ENCODE assay signal across 20 cellular contexts in the genomic region with DNA sequence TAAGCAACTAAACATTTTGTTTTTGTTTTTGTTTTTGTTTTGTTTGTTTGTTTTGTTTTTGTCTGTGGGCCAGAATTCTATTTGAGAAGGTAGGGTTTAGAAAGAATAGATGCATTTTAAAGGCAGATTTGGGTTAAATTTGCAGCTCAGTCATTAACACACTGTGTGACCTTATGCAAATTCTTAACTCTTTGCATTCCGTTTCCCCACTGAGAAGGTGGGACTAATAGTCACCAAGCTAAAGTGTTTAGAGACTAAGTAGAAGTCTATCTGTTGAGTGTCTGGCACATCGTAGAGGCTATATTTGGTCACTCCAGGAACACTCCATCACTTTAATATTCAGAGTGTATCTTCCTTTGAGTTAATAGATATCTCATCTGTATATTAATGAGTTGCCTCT.
"Had no signal": no experiment of that assay in that cellular context is flagged by ENCODE, and none has a peak within 500 bp of the region (broad histone marks: within the 10 kb centered on the region; RNA-seq: fewer than 3 reads in every experiment).

No MANE protein-coding gene starts in this region.

- DNase-seq: esophagus squamous epithelium; foreskin fibroblast; glutamatergic neuron; left colon; left ventricle myocardium superior; mesenchymal stem cell; naive thymus-derived CD4-positive, alpha-beta T cell; nephron progenitor cell; posterior cingulate gyrus; stimulated activated CD4-positive, alpha-beta T cell treated with anti-CD3 and anti-CD28 coated beads, Interleukin-2, amount 100 ng/mL, for 24 hours; stimulated activated CD4-positive, alpha-beta T cell treated with anti-CD3 and anti-CD28 coated beads, Interleukin-4, amount 100 ng/mL, for 4 hours; stimulated activated naive B cell treated with anti-CD40 and anti-IgM and Interleukin-4, amounts not matched to agents 10 μg/mL and 1 μg/mL and 100 μg/mL, for 72 hours; stimulated activated naive CD8-positive, alpha-beta T cell treated with anti-CD3 and anti-CD28 coated beads, Interleukin-15, amount 100 ng/mL, for 72 hours; testis; transverse colon had no signal

- H3K27ac Mint-ChIP-seq: dendritic cell treated with granulocyte-macrophage colony-stimulating factor and Interleukin-4, amounts not matched to agents 40 ng/mL and 50 ng/mL, for 4 days; naive thymus-derived CD4-positive, alpha-beta T cell; nephron progenitor cell; stimulated activated naive B cell treated with anti-CD40 and anti-IgM and Interleukin-4, amounts not matched to agents 10 μg/mL and 1 μg/mL and 100 μg/mL, for 72 hours; stimulated activated naive CD8-positive, alpha-beta T cell treated with anti-CD3 and anti-CD28 coated beads, Interleukin-15, amount 100 ng/mL, for 72 hours had no signal

- H3K36me3 Mint-ChIP-seq: naive thymus-derived CD4-positive, alpha-beta T cell; stimulated activated naive B cell treated with anti-CD40 and anti-IgM and Interleukin-4, amounts not matched to agents 10 μg/mL and 1 μg/mL and 100 μg/mL, for 72 hours had no signal

- H3K27ac ChIP-seq: esophagus squamous epithelium, gastroesophageal sphincter, neutrophil, testis, transverse colon had no signal

- ATAC-seq: gastroesophageal sphincter; left colon; left ventricle myocardium superior; naive thymus-derived CD4-positive, alpha-beta T cell; sciatic nerve; stimulated activated naive B cell treated with anti-CD40 and anti-IgM and Interleukin-4, amounts not matched to agents 10 μg/mL and 1 μg/mL and 100 μg/mL, for 72 hours; stimulated activated naive CD8-positive, alpha-beta T cell treated with anti-CD3 and anti-CD28 coated beads, Interleukin-15, amount 100 ng/mL, for 72 hours had no signal

- H3K4me1 ChIP-seq: esophagus squamous epithelium, gastroesophageal sphincter, testis, transverse colon had no signal

- H3K4me3 Mint-ChIP-seq: dendritic cell treated with granulocyte-macrophage colony-stimulating factor and Interleukin-4, amounts not matched to agents 40 ng/mL and 50 ng/mL, for 4 days; naive thymus-derived CD4-positive, alpha-beta T cell; nephron progenitor cell; stimulated activated naive B cell treated with anti-CD40 and anti-IgM and Interleukin-4, amounts not matched to agents 10 μg/mL and 1 μg/mL and 100 μg/mL, for 72 hours; stimulated activated naive CD8-positive, alpha-beta T cell treated with anti-CD3 and anti-CD28 coated beads, Interleukin-15, amount 100 ng/mL, for 72 hours had no signal

- H3K27me3 Mint-ChIP-seq: dendritic cell treated with granulocyte-macrophage colony-stimulating factor and Interleukin-4, amounts not matched to agents 40 ng/mL and 50 ng/mL, for 4 days had no signal

- H3K36me3 ChIP-seq: esophagus squamous epithelium, gastroesophageal sphincter, neutrophil, transverse colon had no signal

- H3K9me3 ChIP-seq: esophagus squamous epithelium, gastroesophageal sphincter, neutrophil, testis, transverse colon had no signal

- H3K4me1 Mint-ChIP-seq: naive thymus-derived CD4-positive, alpha-beta T cell; nephron progenitor cell; stimulated activated naive CD8-positive, alpha-beta T cell treated with anti-CD3 and anti-CD28 coated beads, Interleukin-15, amount 100 ng/mL, for 72 hours had no signal

- H3K4me3 ChIP-seq: esophagus squamous epithelium, gastroesophageal sphincter, lung, testis, transverse colon had no signal

- H3K9me3 Mint-ChIP-seq: dendritic cell treated with granulocyte-macrophage colony-stimulating factor and Interleukin-4, amounts not matched to agents 40 ng/mL and 50 ng/mL, for 4 days; nephron progenitor cell; stimulated activated naive B cell treated with anti-CD40 and anti-IgM and Interleukin-4, amounts not matched to agents 10 μg/mL and 1 μg/mL and 100 μg/mL, for 72 hours had no signal

- H3K27me3 ChIP-seq: esophagus squamous epithelium, neutrophil, testis, transverse colon had no signal
